Comparison of ENCODE assay signal across 2 cellular contexts in genomic region chr1:10906866-10907519, GRCh38.
TF ChIP-seq lines count a peak whose summit lies in the region.

No MANE protein-coding gene starts in this region.

TF ChIP-seq in GM23338, 12 proteins besides CTCF, POLR2A, EP300 and RAD21:
- TF ChIP-seq CREB1 (CRISPR knock-in tag; IDR thresholded peaks at IDR 0.05; ENCODE audit: low read depth) (no peak), ZNF462 (CRISPR knock-in tag; IDR thresholded peaks at IDR 0.05) (no peak), POLR2AphosphoS5 (IDR thresholded peaks at IDR 0.05; ENCODE audit: low read depth) (no peak), STAT1 (IDR thresholded peaks at IDR 0.05; ENCODE audit: unreplicated experiment) (no peak), ZNF331 (CRISPR knock-in tag; IDR thresholded peaks at IDR 0.05; ENCODE audit: low read depth) (no peak), NANOG (IDR thresholded peaks at IDR 0.05; ENCODE audit: borderline replicate concordance) (no peak), JUNB (IDR thresholded peaks at IDR 0.05; ENCODE audit: unreplicated experiment) (no peak), REST (IDR thresholded peaks at IDR 0.05; ENCODE audit: unreplicated experiment) (no peak), ETS1 (IDR thresholded peaks at IDR 0.05) (no peak)

TF ChIP-seq in K562, 482 proteins besides CTCF, POLR2A, EP300 and RAD21:
- TF ChIP-seq MCM3 (IDR thresholded peaks at IDR 0.05) (0 out of 2 replicates have a peak, but pooled peaks have one; percentile 39), FOXM1 (IDR thresholded peaks at IDR 0.05; ENCODE audit: low read depth) (no peak), FOXM1 (CRISPR knock-in tag; IDR thresholded peaks at IDR 0.05; ENCODE audit: low read depth) (no peak)
TF ChIP-seq in K562: peak in this region for 1.
